Comparison of ENCODE assay signal across 10 cellular contexts in genomic region chr3:77348244-77348855, GRCh38.
A peak's percentile ranks its signal among the peaks of the same experiment; 100 is the strongest.
DNase-seq lines count a peak whose midpoint lies in the region; ATAC-seq and TF ChIP-seq lines count a peak whose summit lies in the region.
"Had no signal": no experiment of that assay in that cellular context is flagged by ENCODE, and none has a peak within 500 bp of the region (broad histone marks: within the 10 kb centered on the region; RNA-seq: fewer than 3 reads in every experiment).

No MANE protein-coding gene starts in this region.

- DNase-seq in NCI-H748 (lab: John Stamatoyannopoulos, UW; ENCODE audit: unreplicated experiment) (peak; percentile 8), NCI-H748 treated with DMSO at 0.1 percent for 48 hours (lab: John Stamatoyannopoulos, UW) (no peak), OCI-LY7 (ENCODE audit: low spot score) (peak; percentile 1), epithelial cell of proximal tubule (ENCODE audit: low read depth) (no peak), retinal pigment epithelial cell (ENCODE audit: low read depth) (no peak), tibial nerve (ENCODE audit: low spot score in 2 of 2) (no peak), omental fat pad (ENCODE audit: low spot score) (no peak)
- no peak for DNase-seq in activated T-cell treated with anti-CD3 and anti-CD28 coated beads, Interleukin-2, amount 50 U/mL, for 72 hours
- DNase-seq: activated effector memory CD4-positive, alpha-beta T cell treated with anti-CD3 and anti-CD28 coated beads, Interleukin-2, amount 50 U/mL, for 16 hours had no signal

- 0 out of 2 replicates have a peak, but pooled peaks have one; percentile 39 for TF ChIP-seq CTCF in OCI-LY7 (conservative IDR thresholded peaks at IDR 0.05; ENCODE audit: low read length)
- peak; percentile 69 for TF ChIP-seq CTCF in epithelial cell of proximal tubule (conservative IDR thresholded peaks at IDR 0.05; ENCODE audit: low read depth, low read length)
- TF ChIP-seq CTCF in retinal pigment epithelial cell (conservative IDR thresholded peaks at IDR 0.05; ENCODE audit: low read depth, low read length) = peak; percentile 48
- no peak for TF ChIP-seq CTCF in tibial nerve (IDR thresholded peaks at IDR 0.05)
- TF ChIP-seq CTCF in omental fat pad (IDR thresholded peaks at IDR 0.05) = no peak

- POLR2A ChIA-PET in OCI-LY7 (lab: Charles Lee) = no interaction called here

- WGBS in tibial nerve, 2 donors = 57 to 60% methylated on average over 6 of the region's 6 CpGs

- no peaks in the 10 kb centered on the region for H4K20me1 ChIP-seq in OCI-LY7 (ENCODE audit: insufficient read depth, low read length)

- H3K36me3 ChIP-seq in OCI-LY7 (ENCODE audit: insufficient read depth, low read length) = no peaks in the 10 kb centered on the region
- H3K36me3 ChIP-seq in tibial nerve = no peaks in the 10 kb centered on the region

- TF ChIP-seq POLR2A in tibial nerve (IDR thresholded peaks at IDR 0.05) = no peak

- peaks cover 0 to 2% of the 10 kb centered on the region in 2 donors for H3K36me3 Mint-ChIP-seq in activated T-cell treated with anti-CD3 and anti-CD28 coated beads, Interleukin-2, amount 50 U/mL, for 72 hours (ENCODE audit: insufficient read depth in 2 of 2)

- H3K27ac Mint-ChIP-seq in activated T-cell treated with anti-CD3 and anti-CD28 coated beads, Interleukin-2, amount 50 U/mL, for 72 hours = no peak overlapping the region
- H3K27ac Mint-ChIP-seq: B cell had no signal

- no peaks in the 10 kb centered on the region for H3K79me2 ChIP-seq in OCI-LY7 (ENCODE audit: insufficient read depth, low read depth, low read length)

- peaks cover 17 to 18% of the 10 kb centered on the region in 2 donors for H3K9me3 Mint-ChIP-seq in activated T-cell treated with anti-CD3 and anti-CD28 coated beads, Interleukin-2, amount 50 U/mL, for 72 hours

- H2AFZ ChIP-seq in OCI-LY7 (ENCODE audit: low read length) = no peak overlapping the region

- no peaks in the 10 kb centered on the region for H3K27me3 Mint-ChIP-seq in activated T-cell treated with anti-CD3 and anti-CD28 coated beads, Interleukin-2, amount 50 U/mL, for 72 hours (ENCODE audit: low read depth)
- H3K27me3 Mint-ChIP-seq: B cell had no signal

- H3K9me3 ChIP-seq in OCI-LY7 (ENCODE audit: low read length) (no peaks in the 10 kb centered on the region), tibial nerve (no peaks in the 10 kb centered on the region)

- H3K27me3 ChIP-seq in tibial nerve = no peaks in the 10 kb centered on the region

- H3K4me2 ChIP-seq in OCI-LY7 (ENCODE audit: low read length) = no peak overlapping the region

- BruUV-seq in OCI-LY7 (replicated peaks; lab: Mats Ljungman, UMichigan) = no TSS peak

- no peak overlapping the region for H3K4me3 Mint-ChIP-seq in activated T-cell treated with anti-CD3 and anti-CD28 coated beads, Interleukin-2, amount 50 U/mL, for 72 hours
- H3K4me3 Mint-ChIP-seq: B cell had no signal

- ATAC-seq in omental fat pad (ENCODE audit: low FRiP score) = no peak
- ATAC-seq in activated T-cell treated with anti-CD3 and anti-CD28 coated beads, Interleukin-2, amount 50 U/mL, for 72 hours (replicated peaks in 1 of 2) = no peak

- intact Hi-C loops in OCI-LY7 (cut with micrococcal nuclease; ENCODE audit: unreplicated experiment) = no loop called here

- no peaks in the 10 kb centered on the region for H3K4me1 ChIP-seq in OCI-LY7 (ENCODE audit: insufficient read depth, low read length, poor library complexity, severe bottlenecking)
- H3K4me1 ChIP-seq in tibial nerve = no peaks in the 10 kb centered on the region

- no peak for TF ChIP-seq EP300 in tibial nerve (IDR thresholded peaks at IDR 0.05)

- H3K27ac ChIP-seq in OCI-LY7 (ENCODE audit: low read depth, low read length, poor library complexity, severe bottlenecking) = no peak overlapping the region
- no peak overlapping the region for H3K27ac ChIP-seq in tibial nerve

- no peaks in the 10 kb centered on the region for H3K4me1 Mint-ChIP-seq in activated T-cell treated with anti-CD3 and anti-CD28 coated beads, Interleukin-2, amount 50 U/mL, for 72 hours (ENCODE audit: low read depth)
- H3K4me1 Mint-ChIP-seq: B cell had no signal

- CTCF ChIA-PET in OCI-LY7 (lab: Charles Lee; ENCODE audit: unreplicated experiment) = no interaction called here

- H3K4me3 ChIP-seq in OCI-LY7 (ENCODE audit: low read depth, low read length, poor library complexity, severe bottlenecking) (no peak overlapping the region), epithelial cell of proximal tubule (ENCODE audit: low read depth, low read length) (no peak overlapping the region), retinal pigment epithelial cell (ENCODE audit: low read length) (no peak overlapping the region), tibial nerve (no peak overlapping the region)

- H3K9me2 ChIP-seq in OCI-LY7 (ENCODE audit: insufficient read depth, low read length) = no peaks in the 10 kb centered on the region

Comparison
In these comparisons a context has a peak if more than half of its experiments do, and no peak if none do; other contexts are left out.
1. DNase-seq: peak in NCI-H748 (single experiment) and OCI-LY7 (single experiment); none in NCI-H748 treated with DMSO at 0.1 percent for 48 hours (single experiment), epithelial cell of proximal tubule (single experiment), retinal pigment epithelial cell (single experiment), tibial nerve (0 of 2), omental fat pad (single experiment) and activated T-cell treated with anti-CD3 and anti-CD28 coated beads, Interleukin-2, amount 50 U/mL, for 72 hours (0 of 2).
2. CTCF ChIP-seq: peak in OCI-LY7 (single experiment), epithelial cell of proximal tubule (single experiment) and retinal pigment epithelial cell (single experiment); none in tibial nerve (0 of 5) and omental fat pad (0 of 3).